10 cellular contexts compared by ENCODE assay signal in genomic region chr22:42967933-42968332, GRCh38. TPM values are rescaled to one million over a fixed set of nuclear protein-coding genes. Genes with fewer than 3 reads are reported as not detected.
DNase-seq lines count a peak whose midpoint lies in the region; TF ChIP-seq lines count a peak whose summit lies in the region.
"Had no signal": no experiment of that assay in that cellular context is flagged by ENCODE, and none has a peak within 500 bp of the region (broad histone marks: within the 10 kb centered on the region; RNA-seq: fewer than 3 reads in every experiment).

No MANE protein-coding gene starts in this region.

- H3K27ac ChIP-seq in tibial nerve: no peak overlapping the region

- H3K36me3 ChIP-seq in tibial nerve: no peaks in the 10 kb centered on the region

- H3K27me3 ChIP-seq in tibial nerve: no peaks in the 10 kb centered on the region

- no peaks in the 10 kb centered on the region for H3K9me3 ChIP-seq in tibial nerve

- peaks cover 0 to 15% (median 4%) of the 10 kb centered on the region in 4 donors for H3K4me1 ChIP-seq in tibial nerve

- peak in 1 of 5 experiments; percentile 14 for TF ChIP-seq CTCF in tibial nerve (IDR thresholded peaks at IDR 0.05)

- DNase-seq in AML-193 (lab: John Stamatoyannopoulos, UW) (peak; percentile 32 to 43), Kasumi-1 (lab: John Stamatoyannopoulos, UW) (peak; percentile 53 to 78), fibroblast of gingiva (ENCODE audit: low read depth) (peak; percentile 63), myocyte (ENCODE audit: low read depth) (peak; percentile 67), NCI-H69 (lab: John Stamatoyannopoulos, UW) (no peak), cortex of kidney (lab: John Stamatoyannopoulos, UW) (no peak), tibial nerve (ENCODE audit: low spot score in 2 of 2) (no peak), DMS153 (lab: John Stamatoyannopoulos, UW) (no peak)
- DNase-seq: HFFc6, NCI-H446 treated with DMSO at 0.1 percent for 48 hours had no signal

- no peak overlapping the region for H3K4me3 ChIP-seq in tibial nerve

- no peak for TF ChIP-seq POLR2A in tibial nerve (IDR thresholded peaks at IDR 0.05)

- WGBS in tibial nerve, 2 donors: 60 to 80% methylated on average over 8 of the region's 8 CpGs

- peak in 1 of 2 donors; percentile 12 for TF ChIP-seq EP300 in tibial nerve (IDR thresholded peaks at IDR 0.05)

RNA-seq across cellular contexts. Expression of gene PACSIN2, which starts 47.0 kb away (rescaled TPM):
- 45.5 and 49.3 TPM in 2 replicates for total RNA-seq in myocyte
- polyA plus RNA-seq in myocyte (2012): 47.2 TPM
- total RNA-seq in tibial nerve: 10 to 100 TPM; 45.9 to 78.2 (median 59.0) TPM

Comparison
In these comparisons a context has a peak if more than half of its experiments do, and no peak if none do; other contexts are left out.
1. DNase-seq: peak in AML-193 (2 of 2), Kasumi-1 (2 of 2), fibroblast of gingiva (single experiment) and myocyte (single experiment); none in NCI-H69 (single experiment), cortex of kidney (single experiment), tibial nerve (0 of 2) and DMS153 (single experiment).